ENCODE assay signal across 33 cellular contexts in the genomic region with DNA sequence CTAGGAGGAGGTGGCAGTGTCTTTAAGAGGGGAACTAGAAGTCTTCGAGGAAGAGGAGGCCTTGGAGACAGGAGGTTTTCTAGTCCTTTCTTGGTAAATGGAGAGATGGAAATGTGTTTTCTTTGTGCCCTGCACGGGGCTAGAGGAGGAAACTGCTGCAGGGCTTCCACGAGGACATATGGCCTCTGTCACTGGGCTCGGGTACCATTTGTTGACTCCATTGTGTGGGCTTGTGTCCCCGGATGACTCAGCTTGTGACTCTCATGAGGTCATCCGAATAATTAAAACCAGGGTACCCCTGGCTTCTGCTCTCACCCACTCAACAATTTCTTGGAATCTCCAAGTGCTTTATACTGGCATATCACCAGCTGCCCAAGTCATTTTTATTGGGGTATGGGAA.
"Had no signal": no experiment of that assay in that cellular context is flagged by ENCODE, and none has a peak within 500 bp of the region (broad histone marks: within the 10 kb centered on the region; RNA-seq: fewer than 3 reads in every experiment).

No MANE protein-coding gene starts in this region.

- H3K4me3 ChIP-seq: coronary artery, dorsolateral prefrontal cortex, esophagus muscularis mucosa, gastrocnemius medialis, heart left ventricle had no signal

- ATAC-seq: activated CD4-positive, alpha-beta T cell treated with anti-CD3 and anti-CD28 coated beads for 36 hours; activated CD8-positive, alpha-beta memory T cell treated with anti-CD3 and anti-CD28 coated beads, Interleukin-2, amount 10 ng/mL, durations not matched to agents 7 days and 5 days; activated CD8-positive, alpha-beta T cell treated with anti-CD3 and anti-CD28 coated beads, Interleukin-2, amount 10 ng/mL, durations not matched to agents 7 days and 5 days; activated naive CD4-positive, alpha-beta T cell treated with anti-CD3 and anti-CD28 coated beads, Interleukin-2, amount 50 U/mL, for 72 hours; foreskin keratinocyte; gastrocnemius medialis; heart left ventricle; T-helper 17 cell had no signal

- H3K36me3 ChIP-seq: brain microvascular endothelial cell, esophagus muscularis mucosa, gastrocnemius medialis, heart left ventricle had no signal

- H3K4me1 ChIP-seq: esophagus muscularis mucosa, foreskin keratinocyte, gastrocnemius medialis, heart left ventricle had no signal

- H3K27ac ChIP-seq: brain microvascular endothelial cell, coronary artery, dorsolateral prefrontal cortex, esophagus muscularis mucosa, foreskin keratinocyte, gastrocnemius medialis, heart left ventricle had no signal

- H3K4me1 Mint-ChIP-seq: activated CD4-positive, alpha-beta T cell treated with anti-CD3 and anti-CD28 coated beads for 36 hours; activated CD4-positive, alpha-beta T cell treated with anti-CD3 and anti-CD28 coated beads, Interleukin-2, amount 10 ng/mL, durations not matched to agents 24 days and 14 days; activated CD8-positive, alpha-beta memory T cell treated with anti-CD3 and anti-CD28 coated beads, Interleukin-2, amount 10 ng/mL, durations not matched to agents 7 days and 5 days; activated naive CD4-positive, alpha-beta T cell treated with anti-CD3 and anti-CD28 coated beads, Interleukin-2, amount 10 ng/mL, durations not matched to agents 7 days and 5 days; activated naive CD8-positive, alpha-beta T cell treated with anti-CD3 and anti-CD28 coated beads, Interleukin-2, amount 10 ng/mL, durations not matched to agents 7 days and 5 days; central memory CD8-positive, alpha-beta T cell; T-helper 17 cell had no signal

- H3K27me3 Mint-ChIP-seq: activated CD8-positive, alpha-beta memory T cell treated with anti-CD3 and anti-CD28 coated beads, Interleukin-2, amount 10 ng/mL, durations not matched to agents 7 days and 5 days; activated naive CD4-positive, alpha-beta T cell treated with anti-CD3 and anti-CD28 coated beads, Interleukin-2, amount 10 ng/mL, durations not matched to agents 7 days and 5 days; activated naive CD8-positive, alpha-beta T cell treated with anti-CD3 and anti-CD28 coated beads, Interleukin-2, amount 10 ng/mL, durations not matched to agents 7 days and 5 days; dendritic cell treated with granulocyte-macrophage colony-stimulating factor and Interleukin-4, amounts not matched to agents 40 ng/mL and 50 ng/mL, for 4 days had no signal

- H3K36me3 Mint-ChIP-seq: activated CD4-positive, alpha-beta memory T cell treated with anti-CD3 and anti-CD28 coated beads for 36 hours; activated CD8-positive, alpha-beta memory T cell treated with anti-CD3 and anti-CD28 coated beads, Interleukin-2, amount 10 ng/mL, durations not matched to agents 7 days and 5 days; activated naive CD4-positive, alpha-beta T cell treated with anti-CD3 and anti-CD28 coated beads, Interleukin-2, amount 10 ng/mL, durations not matched to agents 7 days and 5 days; activated naive CD4-positive, alpha-beta T cell treated with anti-CD3 and anti-CD28 coated beads, Interleukin-2, amount 50 U/mL, for 72 hours; activated naive CD8-positive, alpha-beta T cell treated with anti-CD3 and anti-CD28 coated beads, Interleukin-2, amount 10 ng/mL, durations not matched to agents 7 days and 5 days had no signal

- H3K27me3 ChIP-seq: brain microvascular endothelial cell, esophagus muscularis mucosa, foreskin keratinocyte, gastrocnemius medialis, heart left ventricle had no signal

- H3K4me3 Mint-ChIP-seq: activated CD4-positive, alpha-beta memory T cell treated with anti-CD3 and anti-CD28 coated beads for 36 hours; activated CD4-positive, alpha-beta T cell treated with anti-CD3 and anti-CD28 coated beads for 36 hours; activated CD4-positive, alpha-beta T cell treated with anti-CD3 and anti-CD28 coated beads, Interleukin-2, amount 10 ng/mL, durations not matched to agents 24 days and 14 days; activated CD8-positive, alpha-beta memory T cell treated with anti-CD3 and anti-CD28 coated beads, Interleukin-2, amount 10 ng/mL, durations not matched to agents 7 days and 5 days; activated CD8-positive, alpha-beta T cell treated with anti-CD3 and anti-CD28 coated beads, Interleukin-2, amount 10 ng/mL, durations not matched to agents 7 days and 5 days; activated naive CD4-positive, alpha-beta T cell treated with anti-CD3 and anti-CD28 coated beads, Interleukin-2, amount 10 ng/mL, durations not matched to agents 7 days and 5 days; activated naive CD8-positive, alpha-beta T cell treated with anti-CD3 and anti-CD28 coated beads, Interleukin-2, amount 10 ng/mL, durations not matched to agents 7 days and 5 days; activated T-helper 1 cell treated with anti-CD3 and anti-CD28 coated beads, Interleukin-12 subunit alpha, Interleukin-12 subunit beta, Interleukin-2, Interleukin-4 antibody, amounts not matched to agents 30 ng/mL and 10 ng/mL and 1 ng/mL, durations not matched to agents 14 hours and 24 hours and 36 hours; central memory CD8-positive, alpha-beta T cell; dendritic cell treated with granulocyte-macrophage colony-stimulating factor and Interleukin-4, amounts not matched to agents 40 ng/mL and 50 ng/mL, for 4 days; T-helper 17 cell; T-helper 2 cell treated with Interferon-gamma antibody and Interleukin-4, amounts not matched to agents 5 μg/mL and 100 μg/mL, for 36 hours had no signal

- DNase-seq: activated CD4-positive, alpha-beta memory T cell treated with anti-CD3 and anti-CD28 coated beads for 36 hours; activated CD4-positive, alpha-beta T cell treated with anti-CD3 and anti-CD28 coated beads for 36 hours; activated CD4-positive, alpha-beta T cell treated with anti-CD3 and anti-CD28 coated beads, Interleukin-2, amount 10 ng/mL, durations not matched to agents 24 days and 14 days; activated CD4-positive, CD25-positive, alpha-beta regulatory T cell; activated CD4-positive, CD25-positive, alpha-beta regulatory T cell treated with anti-CD3 and anti-CD28 coated beads, Interleukin-2, amount 50 U/mL, for 72 hours; activated CD8-positive, alpha-beta memory T cell treated with anti-CD3 and anti-CD28 coated beads, Interleukin-2, amount 10 ng/mL, durations not matched to agents 7 days and 5 days; activated CD8-positive, alpha-beta memory T cell treated with anti-CD3 and anti-CD28 coated beads, Interleukin-2, amount 50 U/mL, for 4 hours; activated CD8-positive, alpha-beta T cell treated with anti-CD3 and anti-CD28 coated beads, Interleukin-2, amount 10 ng/mL, durations not matched to agents 7 days and 5 days; activated effector memory CD4-positive, alpha-beta T cell treated with anti-CD3 and anti-CD28 coated beads, Interleukin-2, amount 50 U/mL, for 16 hours; activated naive CD4-positive, alpha-beta T cell treated with anti-CD3 and anti-CD28 coated beads, Interleukin-2, amount 10 ng/mL, durations not matched to agents 7 days and 5 days; activated naive CD8-positive, alpha-beta T cell treated with anti-CD3 and anti-CD28 coated beads, Interleukin-2, amount 10 ng/mL, durations not matched to agents 7 days and 5 days; activated T-cell treated with anti-CD3 and anti-CD28 coated beads, Interleukin-2, amount 50 U/mL, for 1 hour; activated T-cell treated with anti-CD3 and anti-CD28 coated beads, Interleukin-2, amount 50 U/mL, for 48 hours; amniotic stem cell; anterior cingulate cortex; brain microvascular endothelial cell; dorsolateral prefrontal cortex; effector memory CD4-positive, alpha-beta T cell; erythroblast; foreskin keratinocyte; gastrocnemius medialis; glutamatergic neuron; heart left ventricle; T-helper 17 cell; T1000 had no signal

- H3K9me3 ChIP-seq: esophagus muscularis mucosa, gastrocnemius medialis, heart left ventricle had no signal

- H3K27ac Mint-ChIP-seq: activated CD4-positive, alpha-beta memory T cell treated with anti-CD3 and anti-CD28 coated beads for 36 hours; activated CD4-positive, alpha-beta T cell treated with anti-CD3 and anti-CD28 coated beads for 36 hours; activated CD4-positive, alpha-beta T cell treated with anti-CD3 and anti-CD28 coated beads, Interleukin-2, amount 10 ng/mL, durations not matched to agents 24 days and 14 days; activated CD8-positive, alpha-beta memory T cell treated with anti-CD3 and anti-CD28 coated beads, Interleukin-2, amount 10 ng/mL, durations not matched to agents 7 days and 5 days; activated CD8-positive, alpha-beta T cell treated with anti-CD3 and anti-CD28 coated beads, Interleukin-2, amount 10 ng/mL, durations not matched to agents 7 days and 5 days; activated naive CD4-positive, alpha-beta T cell treated with anti-CD3 and anti-CD28 coated beads, Interleukin-2, amount 10 ng/mL, durations not matched to agents 7 days and 5 days; activated naive CD4-positive, alpha-beta T cell treated with anti-CD3 and anti-CD28 coated beads, Interleukin-2, amount 50 U/mL, for 72 hours; activated naive CD8-positive, alpha-beta T cell treated with anti-CD3 and anti-CD28 coated beads, Interleukin-2, amount 10 ng/mL, durations not matched to agents 7 days and 5 days; activated T-helper 1 cell treated with anti-CD3 and anti-CD28 coated beads, Interleukin-12 subunit alpha, Interleukin-12 subunit beta, Interleukin-2, Interleukin-4 antibody, amounts not matched to agents 30 ng/mL and 10 ng/mL and 1 ng/mL, durations not matched to agents 14 hours and 24 hours and 36 hours; activated T-helper 2 cell treated with anti-CD3 and anti-CD28 coated beads, Interferon-gamma antibody, Interleukin-2, Interleukin-4, amounts not matched to agents 10 μg/mL and 5 μg/mL and 100 μg/mL, durations not matched to agents 14 hours and 24 hours and 36 hours; dendritic cell treated with granulocyte-macrophage colony-stimulating factor and Interleukin-4, amounts not matched to agents 40 ng/mL and 50 ng/mL, for 4 days; T-helper 17 cell; T-helper 2 cell treated with Interferon-gamma antibody and Interleukin-4, amounts not matched to agents 5 μg/mL and 100 μg/mL, for 36 hours had no signal

- H3K9me3 Mint-ChIP-seq: activated CD4-positive, alpha-beta memory T cell treated with anti-CD3 and anti-CD28 coated beads for 36 hours; activated CD4-positive, alpha-beta T cell treated with anti-CD3 and anti-CD28 coated beads, Interleukin-2, amount 10 ng/mL, durations not matched to agents 24 days and 14 days; activated naive CD4-positive, alpha-beta T cell treated with anti-CD3 and anti-CD28 coated beads, Interleukin-2, amount 10 ng/mL, durations not matched to agents 7 days and 5 days; activated naive CD8-positive, alpha-beta T cell treated with anti-CD3 and anti-CD28 coated beads, Interleukin-2, amount 10 ng/mL, durations not matched to agents 7 days and 5 days; activated T-helper 1 cell treated with anti-CD3 and anti-CD28 coated beads, Interleukin-12 subunit alpha, Interleukin-12 subunit beta, Interleukin-2, Interleukin-4 antibody, amounts not matched to agents 30 ng/mL and 10 ng/mL and 1 ng/mL, durations not matched to agents 14 hours and 24 hours and 36 hours; activated T-helper 2 cell treated with anti-CD3 and anti-CD28 coated beads, Interferon-gamma antibody, Interleukin-2, Interleukin-4, amounts not matched to agents 10 μg/mL and 5 μg/mL and 100 μg/mL, durations not matched to agents 14 hours and 24 hours and 36 hours; dendritic cell treated with granulocyte-macrophage colony-stimulating factor and Interleukin-4, amounts not matched to agents 40 ng/mL and 50 ng/mL, for 4 days; T-helper 2 cell treated with Interferon-gamma antibody and Interleukin-4, amounts not matched to agents 5 μg/mL and 100 μg/mL, for 36 hours had no signal
